8 cellular contexts compared by ENCODE assay signal in genomic region chr13:98842858-98843481, GRCh38.
A peak's percentile ranks its signal among the peaks of the same experiment; 100 is the strongest.
DNase-seq lines count a peak whose midpoint lies in the region; ATAC-seq and TF ChIP-seq lines count a peak whose summit lies in the region.

No MANE protein-coding gene starts in this region.

- H3K27me3 ChIP-seq in left lung: no peaks in the 10 kb centered on the region

- no peaks in the 10 kb centered on the region for H3K9me3 ChIP-seq in left lung

- peak; percentile 76 for DNase-seq in CD1c-positive myeloid dendritic cell (ENCODE audit: extremely low spot score)
- DNase-seq in GM19240 (ENCODE audit: insufficient read length, low spot score): peak; percentile 25
- DNase-seq in NCI-H446 (lab: John Stamatoyannopoulos, UW): peak; percentile 17 to 73
- peak; percentile 53 to 64 for DNase-seq in activated CD4-positive, alpha-beta T cell treated with anti-CD3 and anti-CD28 coated beads for 24 hours (ENCODE audit: low read depth in 2 of 2)
- DNase-seq in choroid plexus epithelial cell (ENCODE audit: low read depth): peak; percentile 90
- DNase-seq in left lung: peak in 1 of 2 donors; percentile 70
- DNase-seq in stimulated activated CD8-positive, alpha-beta memory T cell treated with anti-CD3 and anti-CD28 coated beads, Interleukin-15, amount 100 ng/mL, for 1 hour (ENCODE audit: low read depth): peak; percentile 26

- H3K36me3 ChIP-seq in left lung: peaks cover 0 to 36% of the 10 kb centered on the region in 2 donors

- H3K4me3 ChIP-seq in choroid plexus epithelial cell (ENCODE audit: low read depth, low read length) (no peak overlapping the region), left lung (no peak overlapping the region)

- TF ChIP-seq CTCF in choroid plexus epithelial cell (conservative IDR thresholded peaks at IDR 0.05; ENCODE audit: low read depth, low read length) (peak; percentile 98), left lung (IDR thresholded peaks at IDR 0.05) (peak; percentile 76 to 79)

- peaks cover 0 to 7% of the 10 kb centered on the region in 2 donors for H3K4me1 ChIP-seq in left lung

- ATAC-seq in HG03342 (IDR thresholded peaks at IDR 0.05; ENCODE audit: unreplicated experiment): peak; percentile 93
- peak; percentile 85 for ATAC-seq in left lung

- intact Hi-C loops in left lung (cut with DNase I): no loop called here

- no peak overlapping the region for H3K27ac ChIP-seq in left lung
